ENCODE assay signal across 16 cellular contexts in the genomic region with DNA sequence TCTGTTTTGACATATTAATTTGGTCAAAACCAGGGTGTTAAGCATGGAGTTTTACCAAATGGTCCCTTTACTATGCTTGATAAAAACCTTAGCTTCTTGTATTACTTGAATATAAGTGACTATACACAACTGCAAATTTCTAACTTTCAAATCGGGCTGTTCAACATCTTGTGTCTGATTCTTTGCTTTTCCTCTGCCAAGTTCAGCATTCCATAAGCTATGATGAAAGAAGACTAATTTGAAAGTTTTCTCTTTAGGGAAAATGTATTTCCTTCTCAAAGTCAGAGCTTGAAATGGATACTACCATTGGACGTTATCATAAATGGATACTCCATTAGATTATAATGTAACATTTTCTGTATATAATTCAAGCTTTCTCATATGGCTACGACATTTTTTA.
DNase-seq lines count a peak whose midpoint lies in the region; TF ChIP-seq lines count a peak whose summit lies in the region.
"Had no signal": no experiment of that assay in that cellular context is flagged by ENCODE, and none has a peak within 500 bp of the region (broad histone marks: within the 10 kb centered on the region; RNA-seq: fewer than 3 reads in every experiment).

No MANE protein-coding gene starts in this region.

- no peak overlapping the region for H2AFZ ChIP-seq in mammary epithelial cell (ENCODE audit: low read depth, low read length)

- in situ Hi-C loops in mammary epithelial cell (cut with MboI; ENCODE audit: low sequenced_read_pairs in 2 of 2) = no loop called here

- WGBS in mammary epithelial cell (ENCODE audit: low coverage, missing lambda C conversion rate) = 52% methylated on average over 3 of the region's 3 CpGs

- H3K9me3 ChIP-seq in adipocyte (ENCODE audit: control insufficient read depth, low read length) (no peaks in the 10 kb centered on the region), mammary epithelial cell (replicated peaks; ENCODE audit: insufficient read depth, low read length) (no peaks in the 10 kb centered on the region)

- H3K9ac ChIP-seq in adipocyte (ENCODE audit: low read length) (no peak overlapping the region), mammary epithelial cell (ENCODE audit: insufficient read depth, low read length) (no peak overlapping the region)
- H3K9ac ChIP-seq: BLaER1 treated with 17β-estradiol and CSF1 and Interleukin-3, amounts not matched to agents 10 nM and 100 nM had no signal

- H3K27me3 ChIP-seq in adipocyte (replicated peaks; ENCODE audit: control insufficient read depth, insufficient read depth, low read length) (no peaks in the 10 kb centered on the region), mammary epithelial cell (ENCODE audit: insufficient read depth, low read length) (no peaks in the 10 kb centered on the region)
- H3K27me3 ChIP-seq: BLaER1 treated with 17β-estradiol and CSF1 and Interleukin-3, amounts not matched to agents 10 nM and 100 nM had no signal

- dilution Hi-C loops in mammary epithelial cell (cut with HindIII; ENCODE audit: low sequenced_read_pairs) = no loop called here

- H3K36me3 ChIP-seq in adipocyte (ENCODE audit: control insufficient read depth, insufficient read depth, low read length, severe bottlenecking) (no peaks in the 10 kb centered on the region), mammary epithelial cell (ENCODE audit: insufficient read depth, low read length) (no peaks in the 10 kb centered on the region)
- H3K36me3 ChIP-seq: BLaER1 treated with 17β-estradiol and CSF1 and Interleukin-3, amounts not matched to agents 10 nM and 100 nM had no signal

- H3K79me2 ChIP-seq in mammary epithelial cell (ENCODE audit: insufficient read depth, low read length) = no peaks in the 10 kb centered on the region

- H3K4me3 ChIP-seq in adipocyte (ENCODE audit: low read length) (no peak overlapping the region), mammary epithelial cell (replicated peaks in 1 of 3; ENCODE audit: insufficient read depth in 1 of 3, low read depth in 2 of 3, low read length in 3 of 3) (no peak overlapping the region)
- H3K4me3 ChIP-seq: A549; BLaER1 treated with 17β-estradiol and CSF1 and Interleukin-3, amounts not matched to agents 10 nM and 100 nM had no signal

- intact Hi-C loops in mammary epithelial cell (cut with micrococcal nuclease) = no loop called here

- H3K4me2 ChIP-seq in mammary epithelial cell (ENCODE audit: insufficient read depth, low read depth, low read length) = no peak overlapping the region
- H3K4me2 ChIP-seq: A549; BLaER1 treated with 17β-estradiol and CSF1 and Interleukin-3, amounts not matched to agents 10 nM and 100 nM had no signal

- BruUV-seq in mammary epithelial cell (replicated peaks; lab: Mats Ljungman, UMichigan) = no TSS peak

- no peaks in the 10 kb centered on the region for H4K20me1 ChIP-seq in mammary epithelial cell (ENCODE audit: insufficient read depth, low read length)
- H4K20me1 ChIP-seq: BLaER1 treated with 17β-estradiol and CSF1 and Interleukin-3, amounts not matched to agents 10 nM and 100 nM had no signal

- DNase-seq in adipocyte (ENCODE audit: low read depth) (peak; percentile 61), dedifferentiated amniotic fluid mesenchymal stem cell (ENCODE audit: extremely low spot score) (peak; percentile 40), fibroblast of peridontal ligament (ENCODE audit: extremely low read depth) (peak; percentile 71), mammary epithelial cell (no peak)
- DNase-seq in stimulated activated CD4-positive, alpha-beta T cell treated with anti-CD3 and anti-CD28 coated beads, Interleukin-1b, Interleukin-23, amount 100 ng/mL, for 48 hours = no peak
- DNase-seq: AML-193; Caco-2; Calu3; CD4-positive, alpha-beta T cell; CD8-positive, alpha-beta T cell; DMS79 treated with DMSO at 0.1 percent for 48 hours; GF-D8 had no signal

- no peak for TF ChIP-seq CTCF in mammary epithelial cell (conservative IDR thresholded peaks at IDR 0.05 in 1 of 2, IDR thresholded peaks at IDR 0.05 in 1 of 2; ENCODE audit: extremely low read depth in 1 of 2, insufficient read depth in 1 of 2, low read depth in 1 of 2, low read length in 2 of 2)

- H3K4me1 ChIP-seq in adipocyte (ENCODE audit: control insufficient read depth, insufficient read depth, low read length) = no peaks in the 10 kb centered on the region
- H3K4me1 ChIP-seq in mammary epithelial cell (ENCODE audit: insufficient read depth, low read length) = peaks cover 5% of the 10 kb centered on the region
- H3K4me1 ChIP-seq: A549; BLaER1 treated with 17β-estradiol and CSF1 and Interleukin-3, amounts not matched to agents 10 nM and 100 nM; Caco-2 had no signal

- CTCF ChIA-PET in mammary epithelial cell (lab: Charles Lee; ENCODE audit: low non-redundant PET) = no interaction called here

- no peak overlapping the region for H3K27ac ChIP-seq in mammary epithelial cell (ENCODE audit: insufficient read depth, low read depth, low read length)
- H3K27ac ChIP-seq: 22Rv1; A549; BLaER1 treated with 17β-estradiol and CSF1 and Interleukin-3, amounts not matched to agents 10 nM and 100 nM; C4-2B had no signal

Comparison
In these comparisons a context has a peak if more than half of its experiments do, and no peak if none do; other contexts are left out.
1. DNase-seq: peak in adipocyte (single experiment), dedifferentiated amniotic fluid mesenchymal stem cell (single experiment) and fibroblast of peridontal ligament (single experiment); none in stimulated activated CD4-positive, alpha-beta T cell treated with anti-CD3 and anti-CD28 coated beads, Interleukin-1b, Interleukin-23, amount 100 ng/mL, for 48 hours (single experiment) and mammary epithelial cell (single experiment).